Comparison of ENCODE assay signal across 9 cellular contexts in genomic region chr3:48015451-48016182, GRCh38. TPM values are rescaled to one million over a fixed set of nuclear protein-coding genes. Genes with fewer than 3 reads are reported as not detected.
A peak's percentile ranks its signal among the peaks of the same experiment; 100 is the strongest.
DNase-seq lines count a peak whose midpoint lies in the region; ATAC-seq, FAIRE-seq and TF ChIP-seq lines count a peak whose summit lies in the region.
"Had no signal": no experiment of that assay in that cellular context is flagged by ENCODE, and none has a peak within 500 bp of the region (broad histone marks: within the 10 kb centered on the region; RNA-seq: fewer than 3 reads in every experiment).

No MANE protein-coding gene starts in this region.

- H3K36me3 ChIP-seq in KOPT-K1 (ENCODE audit: insufficient read depth, low read length): no peaks in the 10 kb centered on the region
- peaks cover 2 to 9% of the 10 kb centered on the region in 2 experiments; a peak in 3 of 5 replicates for H3K36me3 ChIP-seq in HepG2 (replicated peaks in 1 of 2; ENCODE audit: control insufficient read depth in 1 of 2, insufficient read depth in 2 of 2, low read length in 2 of 2)
- no peaks in the 10 kb centered on the region for H3K36me3 ChIP-seq in stomach
- H3K36me3 ChIP-seq in H7 (replicated peaks; ENCODE audit: control insufficient read depth, insufficient read depth, low read length): no peaks in the 10 kb centered on the region

- CTCF ChIA-PET in HepG2 (lab: Yijun Ruan, JAX; ENCODE audit: low intra/inter-chr PET ratio, low total read pairs): no interaction called here

- TF ChIP-seq POLR2A in HepG2 (IDR thresholded peaks at IDR 0.05; ENCODE audit: insufficient read depth in 1 of 2, low read depth in 2 of 2, low read length in 2 of 2): no peak
- TF ChIP-seq POLR2A in stomach (IDR thresholded peaks at IDR 0.05): no peak

- DNase-seq in HepG2 (ENCODE audit: low spot score) (peak; percentile 48), stomach (no peak), H7 (no peak)
- DNase-seq: NCI-H1694 had no signal

- BruUV-seq in HepG2 (replicated peaks; lab: Mats Ljungman, UMichigan): no TSS peak

- intact Hi-C loops in HepG2 (cut with micrococcal nuclease; ENCODE audit: unreplicated experiment) (no loop called here), stomach (cut with DNase I; ENCODE audit: low total_unique reads) (no loop called here)

- no peak for TF ChIP-seq RAD21 in HepG2 (CRISPR knock-in tag; IDR thresholded peaks at IDR 0.05)

- peaks cover 18% of the 10 kb centered on the region for H4K20me1 ChIP-seq in HepG2 (ENCODE audit: insufficient read depth, low read length)

- peaks cover 78% of the 10 kb centered on the region for H3K4me1 Mint-ChIP-seq in brain

- no peaks in the 10 kb centered on the region for H3K9me3 Mint-ChIP-seq in brain

- H3K4me3 ChIP-seq in HepG2 (replicated peaks in 1 of 3; ENCODE audit: insufficient read depth in 1 of 3, low read depth in 2 of 3, low read length in 3 of 3) (no peak overlapping the region), stomach (no peak overlapping the region), H7 (ENCODE audit: insufficient read depth, low read depth, low read length) (no peak overlapping the region)

- H3K9me3 ChIP-seq in KOPT-K1 (ENCODE audit: insufficient read depth, low read length, poor library complexity, severe bottlenecking) (no peaks in the 10 kb centered on the region), HepG2 (ENCODE audit: low read length) (no peaks in the 10 kb centered on the region), stomach (no peaks in the 10 kb centered on the region)

- TF ChIP-seq CTCF in brain (conservative IDR thresholded peaks at IDR 0.05) (no peak), HepG2 (CRISPR knock-in tag; IDR thresholded peaks at IDR 0.05) (no peak), stomach (IDR thresholded peaks at IDR 0.05) (no peak)

- WGBS in HepG2 (ENCODE audit: low lambda C conversion rate): 75% methylated on average over 3 of the region's 3 CpGs
- 31 to 51% (median 43%) methylated on average over 3 of the region's 3 CpGs for WGBS in stomach, 5 donors

- peak overlapping the region; percentile 32 for H3K27ac ChIP-seq in KOPT-K1 (ENCODE audit: low read depth, low read length, poor library complexity, severe bottlenecking)
- peak overlapping the region; percentile 49 for H3K27ac ChIP-seq in HepG2 (ENCODE audit: extremely low read length, insufficient read depth, low read length)
- peak overlapping the region; percentile 21 to 81 (median 70) for H3K27ac ChIP-seq in stomach

- H3K9ac ChIP-seq in HepG2 (ENCODE audit: insufficient read depth, low read depth, low read length): no peak overlapping the region

- H3K79me2 ChIP-seq in HepG2 (ENCODE audit: insufficient read depth, low read length): peaks cover 82% of the 10 kb centered on the region

- in situ Hi-C loops in HepG2 (cut with HindIII; ENCODE audit: extremely low pct_ligation_motif_present, low pct_unique_long_range_greater_than_20kb): no loop called here

- no peak overlapping the region for H2AFZ ChIP-seq in HepG2 (ENCODE audit: low read length)

- no peak for FAIRE-seq in HepG2 (lab: Jason Lieb, UNC)
- FAIRE-seq: keratinocyte had no signal

- H3K4me2 ChIP-seq in HepG2 (ENCODE audit: low read depth, low read length): peak overlapping the region; percentile 9; the same call in 1 of the 2 replicates

- no peak for TF ChIP-seq EP300 in HepG2 (IDR thresholded peaks at IDR 0.05; ENCODE audit: low read depth in 2 of 2, low read length in 2 of 2)
- TF ChIP-seq EP300 in HepG2 (CRISPR knock-in tag; IDR thresholded peaks at IDR 0.05; ENCODE audit: borderline replicate concordance): no peak
- TF ChIP-seq EP300 in stomach (IDR thresholded peaks at IDR 0.05): no peak

- POLR2A ChIA-PET in HepG2 (lab: Yijun Ruan, JAX): interaction anchor here (1.3 kb wide), 1 partner anchor 73 kb away, joined by 5 read pairs; no protein-coding TSS in a partner anchor

- H3K36me3 Mint-ChIP-seq in brain: peaks cover 29% of the 10 kb centered on the region

- H3K27me3 ChIP-seq in HepG2 (ENCODE audit: control insufficient read depth in 1 of 2, insufficient read depth in 2 of 2, low read length in 2 of 2): no peaks in the 10 kb centered on the region
- no peaks in the 10 kb centered on the region for H3K27me3 ChIP-seq in stomach
- H3K27me3 ChIP-seq in H7 (ENCODE audit: control insufficient read depth, insufficient read depth, low read length): no peaks in the 10 kb centered on the region

- peaks cover 77% of the 10 kb centered on the region for H3K4me1 ChIP-seq in HepG2 (ENCODE audit: insufficient read depth, low read length)
- H3K4me1 ChIP-seq in stomach: peaks cover 51 to 91% (median 78%) of the 10 kb centered on the region in 4 donors

- peak; percentile 57 for ATAC-seq in HepG2
- no peak for ATAC-seq in HG03457 (IDR thresholded peaks at IDR 0.05; ENCODE audit: unreplicated experiment)
- no peak for ATAC-seq in GM21390 (IDR thresholded peaks at IDR 0.05; ENCODE audit: unreplicated experiment)

- peak overlapping the region in 4 of 5 experiments; percentile 5 to 64 (median 24) for H3K4me3 Mint-ChIP-seq in brain

- no peaks in the 10 kb centered on the region for H3K27me3 Mint-ChIP-seq in brain

- peak overlapping the region; percentile 5 to 93 (median 63) for H3K27ac Mint-ChIP-seq in brain

TF ChIP-seq in HepG2, 621 proteins besides CTCF, POLR2A, EP300 and RAD21 (continues in another document):
- TF ChIP-seq ZNF558 (CRISPR knock-in tag; IDR thresholded peaks at IDR 0.05; ENCODE audit: borderline replicate concordance) (no peak), SAP130 (CRISPR knock-in tag; IDR thresholded peaks at IDR 0.05; ENCODE audit: low read depth) (peak; percentile 25; the same call in 1 of the 2 replicates), RBM39 (IDR thresholded peaks at IDR 0.05; ENCODE audit: low read depth, low read length, poor library complexity, severe bottlenecking) (no peak), ASH2L (IDR thresholded peaks at IDR 0.05; ENCODE audit: insufficient read length, low read depth, low read length) (peak; percentile 19), ZNF747 (CRISPR knock-in tag; IDR thresholded peaks at IDR 0.05; ENCODE audit: borderline replicate concordance) (0 out of 2 replicates have a peak, but pooled peaks have one; percentile 44), TCF12 (IDR thresholded peaks at IDR 0.05) (no peak), TCF12 (CRISPR knock-in tag; IDR thresholded peaks at IDR 0.05) (no peak)
- TF ChIP-seq, protein P1, sequence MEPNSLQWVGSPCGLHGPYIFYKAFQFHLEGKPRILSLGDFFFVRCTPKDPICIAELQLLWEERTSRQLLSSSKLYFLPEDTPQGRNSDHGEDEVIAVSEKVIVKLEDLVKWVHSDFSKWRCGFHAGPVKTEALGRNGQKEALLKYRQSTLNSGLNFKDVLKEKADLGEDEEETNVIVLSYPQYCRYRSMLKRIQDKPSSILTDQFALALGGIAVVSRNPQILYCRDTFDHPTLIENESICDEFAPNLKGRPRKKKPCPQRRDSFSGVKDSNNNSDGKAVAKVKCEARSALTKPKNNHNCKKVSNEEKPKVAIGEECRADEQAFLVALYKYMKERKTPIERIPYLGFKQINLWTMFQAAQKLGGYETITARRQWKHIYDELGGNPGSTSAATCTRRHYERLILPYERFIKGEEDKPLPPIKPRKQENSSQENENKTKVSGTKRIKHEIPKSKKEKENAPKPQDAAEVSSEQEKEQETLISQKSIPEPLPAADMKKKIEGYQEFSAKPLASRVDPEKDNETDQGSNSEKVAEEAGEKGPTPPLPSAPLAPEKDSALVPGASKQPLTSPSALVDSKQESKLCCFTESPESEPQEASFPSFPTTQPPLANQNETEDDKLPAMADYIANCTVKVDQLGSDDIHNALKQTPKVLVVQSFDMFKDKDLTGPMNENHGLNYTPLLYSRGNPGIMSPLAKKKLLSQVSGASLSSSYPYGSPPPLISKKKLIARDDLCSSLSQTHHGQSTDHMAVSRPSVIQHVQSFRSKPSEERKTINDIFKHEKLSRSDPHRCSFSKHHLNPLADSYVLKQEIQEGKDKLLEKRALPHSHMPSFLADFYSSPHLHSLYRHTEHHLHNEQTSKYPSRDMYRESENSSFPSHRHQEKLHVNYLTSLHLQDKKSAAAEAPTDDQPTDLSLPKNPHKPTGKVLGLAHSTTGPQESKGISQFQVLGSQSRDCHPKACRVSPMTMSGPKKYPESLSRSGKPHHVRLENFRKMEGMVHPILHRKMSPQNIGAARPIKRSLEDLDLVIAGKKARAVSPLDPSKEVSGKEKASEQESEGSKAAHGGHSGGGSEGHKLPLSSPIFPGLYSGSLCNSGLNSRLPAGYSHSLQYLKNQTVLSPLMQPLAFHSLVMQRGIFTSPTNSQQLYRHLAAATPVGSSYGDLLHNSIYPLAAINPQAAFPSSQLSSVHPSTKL (CRISPR knock-in tag; IDR thresholded peaks at IDR 0.05): 0 out of 2 replicates have a peak, but pooled peaks have one; percentile 22

RNA-seq across cellular contexts. Expression of gene MAP4, which starts 0.6 kb away (rescaled TPM):
- polyA plus RNA-seq in brain (ENCODE audit: insufficient read depth, low read depth, low replicate concordance) (246 TPM), HepG2 (2011; rRNA removed) (38.7 and 46.0 TPM in 2 replicates), stomach (10 to 100 TPM; 44.3 to 98.5 (median 75.5) TPM)
- total RNA-seq in HepG2 (2016; rRNA removed; fragmentation: Illumina TruSeq; extraction: Trizol) (33.1 and 63.3 TPM in 2 replicates), stomach (100 to 1,000 TPM in 3 of 5 donors, 10 to 100 TPM in 2; 31.0 to 146 (median 105) TPM)
- total RNA-seq in HepG2 (2016; cell fraction: cytosol; rRNA removed; fragmentation: Illumina TruSeq; extraction: Trizol; ENCODE audit: low read depth): 4.3 and 4.8 TPM in 2 replicates
- total RNA-seq in HepG2 (2016; cell fraction: insoluble cytoplasmic fraction; rRNA removed; fragmentation: Illumina TruSeq; extraction: Trizol): 31.4 and 53.9 TPM in 2 replicates
- total RNA-seq in HepG2 (2016; cell fraction: membrane; rRNA removed; fragmentation: Illumina TruSeq; extraction: Trizol): 15.0 and 16.5 TPM in 2 replicates
- 36.7 and 41.9 TPM in 2 replicates for total RNA-seq in HepG2 (2016; cell fraction: nucleus; rRNA removed; fragmentation: Illumina TruSeq; extraction: Trizol)
- 21.5 and 23.3 TPM in 2 replicates for polyA plus RNA-seq in HepG2 (2011; cell fraction: cytosol; rRNA removed)
- polyA plus RNA-seq in HepG2 (2011; cell fraction: nucleus; rRNA removed): 108 and 122 TPM in 2 replicates
- 61.7 and 78.2 TPM in 2 replicates for polyA plus RNA-seq in HepG2 (2012)
- 2.7 and 3.3 TPM in 2 replicates for polyA plus RNA-seq in HepG2 (2016; cell fraction: cytosol; fragmentation: Illumina TruSeq; extraction: Trizol; ENCODE audit: low read depth)
- polyA plus RNA-seq in HepG2 (2016; cell fraction: insoluble cytoplasmic fraction; fragmentation: Illumina TruSeq; extraction: Trizol; ENCODE audit: low read depth): 52.8 and 70.0 TPM in 2 replicates
- polyA plus RNA-seq in HepG2 (2016; cell fraction: membrane; fragmentation: Illumina TruSeq; extraction: Trizol; ENCODE audit: low read depth): 8.8 and 10.2 TPM in 2 replicates
- 57.0 and 67.2 TPM in 2 replicates for polyA plus RNA-seq in HepG2 (2016; cell fraction: nucleus; fragmentation: Illumina TruSeq; extraction: Trizol; ENCODE audit: insufficient read depth, low read depth)
- polyA minus RNA-seq in HepG2 (2011; rRNA and poly(A)+ RNA removed; ENCODE audit: low replicate concordance): 46.4 and 52.1 TPM in 2 replicates
- polyA minus RNA-seq in HepG2 (2011; cell fraction: cytosol; rRNA and poly(A)+ RNA removed): 45.9 and 59.9 TPM in 2 replicates
- polyA minus RNA-seq in HepG2 (2011; cell fraction: nucleus; rRNA and poly(A)+ RNA removed): 54.7 and 70.5 TPM in 2 replicates
- 95.1 and 123 TPM in 2 replicates for total RNA-seq in H7 (2014; rRNA removed; shearing (Covaris generic))
